Comparison of ENCODE assay signal across 24 cellular contexts in the genomic region with DNA sequence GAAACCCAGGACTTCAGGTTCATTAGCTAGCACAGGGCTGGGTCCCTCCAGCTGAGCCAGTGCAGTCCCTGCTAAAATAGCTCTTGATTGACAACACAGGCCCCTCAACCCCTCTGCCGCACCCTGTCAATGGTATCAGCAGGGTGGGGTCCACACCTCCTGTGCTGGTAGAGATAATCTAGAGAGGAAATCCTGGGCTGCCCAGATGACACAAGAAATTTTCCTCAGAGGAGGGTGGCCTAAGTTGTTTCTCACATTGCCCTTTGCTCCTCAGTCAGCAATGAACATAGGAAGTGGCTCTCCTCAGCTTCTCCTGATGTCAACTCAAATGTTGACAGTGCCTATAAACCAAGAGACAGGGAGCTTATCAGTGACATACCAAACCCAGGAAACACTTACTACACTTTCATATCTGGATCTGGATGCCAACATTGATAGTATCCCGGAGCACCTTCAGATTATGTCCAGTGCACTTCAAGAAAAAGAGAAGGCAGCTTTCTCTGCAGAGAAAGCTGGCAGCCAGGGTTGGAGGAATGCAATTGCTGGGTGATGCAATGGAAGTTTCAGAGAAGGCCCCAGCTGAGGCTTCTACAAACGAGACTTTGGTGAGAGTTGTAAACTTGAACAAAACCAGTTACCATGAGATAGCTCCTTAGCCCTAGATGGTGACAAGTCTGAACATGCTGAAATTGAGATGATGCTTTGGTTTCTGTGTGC.
DNase-seq lines count a peak whose midpoint lies in the region; ATAC-seq and TF ChIP-seq lines count a peak whose summit lies in the region.
"Had no signal": no experiment of that assay in that cellular context is flagged by ENCODE, and none has a peak within 500 bp of the region (broad histone marks: within the 10 kb centered on the region; RNA-seq: fewer than 3 reads in every experiment).

No MANE protein-coding gene starts in this region.

- H3F3A ChIP-seq in Loucy (ENCODE audit: low read depth), result no peaks in the 10 kb centered on the region

- H3K9me3 ChIP-seq in Loucy (ENCODE audit: insufficient read depth, low read depth, low read length), result 0 out of 2 replicates have a peak, but pooled peaks cover 3% of the 10 kb centered on the region
- H3K9me3 ChIP-seq: adrenal gland, colonic mucosa had no signal

- no peaks in the 10 kb centered on the region for H3K36me3 ChIP-seq in Loucy (ENCODE audit: insufficient read depth, low read length)
- H3K36me3 ChIP-seq: adrenal gland, colonic mucosa had no signal

- peaks cover 0 to 19% of the 10 kb centered on the region in 2 donors for H3K4me1 Mint-ChIP-seq in immature natural killer cell
- H3K4me1 Mint-ChIP-seq: activated CD4-positive, alpha-beta T cell treated with anti-CD3 and anti-CD28 coated beads for 36 hours; activated CD8-positive, alpha-beta memory T cell treated with anti-CD3 and anti-CD28 coated beads, Interleukin-2, amount 10 ng/mL, durations not matched to agents 7 days and 5 days; natural killer cell had no signal

- H3K27me3 Mint-ChIP-seq in immature natural killer cell (ENCODE audit: low read depth in 3 of 3), result no peaks in the 10 kb centered on the region
- H3K27me3 Mint-ChIP-seq: activated CD8-positive, alpha-beta memory T cell treated with anti-CD3 and anti-CD28 coated beads, Interleukin-2, amount 10 ng/mL, durations not matched to agents 7 days and 5 days had no signal

- ATAC-seq in GM19324 (IDR thresholded peaks at IDR 0.05; ENCODE audit: low FRiP score, unreplicated experiment) (no peak), HG02610 (IDR thresholded peaks at IDR 0.05; ENCODE audit: unreplicated experiment) (no peak)
- ATAC-seq: activated CD4-positive, alpha-beta T cell treated with anti-CD3 and anti-CD28 coated beads for 36 hours; activated CD8-positive, alpha-beta memory T cell treated with anti-CD3 and anti-CD28 coated beads, Interleukin-2, amount 10 ng/mL, durations not matched to agents 7 days and 5 days; GM12878; natural killer cell had no signal

- H3K36me3 Mint-ChIP-seq in immature natural killer cell, result no peaks in the 10 kb centered on the region
- H3K36me3 Mint-ChIP-seq: activated CD8-positive, alpha-beta memory T cell treated with anti-CD3 and anti-CD28 coated beads, Interleukin-2, amount 10 ng/mL, durations not matched to agents 7 days and 5 days; natural killer cell had no signal

- TF ChIP-seq CTCF in Loucy (conservative IDR thresholded peaks at IDR 0.05; ENCODE audit: low read length), result no peak
- TF ChIP-seq CTCF in coronary artery (IDR thresholded peaks at IDR 0.05), result no peak

- H3K79me2 ChIP-seq in Loucy (ENCODE audit: insufficient read depth, low read length), result no peaks in the 10 kb centered on the region
- H3K79me2 ChIP-seq: parathyroid adenoma had no signal

- no peaks in the 10 kb centered on the region for H3K27me3 ChIP-seq in Loucy (ENCODE audit: insufficient read depth, low read length, poor library complexity, severe bottlenecking)
- H3K27me3 ChIP-seq: colonic mucosa had no signal

- H3K9ac ChIP-seq in Loucy (ENCODE audit: low read depth, low read length, poor library complexity, severe bottlenecking), result peak overlapping the region; percentile 27
- H3K9ac ChIP-seq: KMS-11, parathyroid adenoma had no signal

- H3K27ac Mint-ChIP-seq in immature natural killer cell, result peak overlapping the region; percentile 16 to 55 (median 39)
- H3K27ac Mint-ChIP-seq: activated CD4-positive, alpha-beta T cell treated with anti-CD3 and anti-CD28 coated beads for 36 hours; activated CD8-positive, alpha-beta memory T cell treated with anti-CD3 and anti-CD28 coated beads, Interleukin-2, amount 10 ng/mL, durations not matched to agents 7 days and 5 days; activated T-helper 2 cell treated with anti-CD3 and anti-CD28 coated beads, Interferon-gamma antibody, Interleukin-2, Interleukin-4, amounts not matched to agents 10 μg/mL and 5 μg/mL and 100 μg/mL, durations not matched to agents 14 hours and 24 hours and 36 hours; natural killer cell had no signal

- H3K27ac ChIP-seq in coronary artery, result peak overlapping the region in 1 of 2 donors; percentile 71
- H3K27ac ChIP-seq: adrenal gland, colonic mucosa, KMS-11, parathyroid adenoma, SK-N-MC, skin epidermis had no signal

- no peaks in the 10 kb centered on the region for H3K9me2 ChIP-seq in Loucy (replicated peaks; ENCODE audit: low read depth, low read length)

- H2AFZ ChIP-seq in Loucy (ENCODE audit: low read length), result no peak overlapping the region
- H2AFZ ChIP-seq: parathyroid adenoma had no signal

- H3K4me3 Mint-ChIP-seq in immature natural killer cell, result no peak overlapping the region
- H3K4me3 Mint-ChIP-seq: activated CD4-positive, alpha-beta T cell treated with anti-CD3 and anti-CD28 coated beads for 36 hours; activated CD8-positive, alpha-beta memory T cell treated with anti-CD3 and anti-CD28 coated beads, Interleukin-2, amount 10 ng/mL, durations not matched to agents 7 days and 5 days; natural killer cell had no signal

- H3K4me3 ChIP-seq in Loucy (ENCODE audit: low read length, poor library complexity, severe bottlenecking), result no peak overlapping the region
- H3K4me3 ChIP-seq in coronary artery, result no peak overlapping the region
- H3K4me3 ChIP-seq: adrenal gland, colonic mucosa, GM12878, SK-N-MC, skin epidermis had no signal

- peaks cover 0 to 5% (median 0%) of the 10 kb centered on the region in 6 donors for H3K9me3 Mint-ChIP-seq in immature natural killer cell
- H3K9me3 Mint-ChIP-seq: activated T-helper 2 cell treated with anti-CD3 and anti-CD28 coated beads, Interferon-gamma antibody, Interleukin-2, Interleukin-4, amounts not matched to agents 10 μg/mL and 5 μg/mL and 100 μg/mL, durations not matched to agents 14 hours and 24 hours and 36 hours; natural killer cell had no signal

- DNase-seq in CMK (ENCODE audit: low read depth) (peak; percentile 31), coronary artery (ENCODE audit: low spot score) (peak; percentile 28), immature natural killer cell (no peak), HCEC 1CT (no peak), T-helper 9 cell (no peak)
- DNase-seq: activated CD4-positive, alpha-beta T cell treated with anti-CD3 and anti-CD28 coated beads for 36 hours; activated CD8-positive, alpha-beta memory T cell treated with anti-CD3 and anti-CD28 coated beads, Interleukin-2, amount 10 ng/mL, durations not matched to agents 7 days and 5 days; adrenal gland; colonic mucosa; natural killer cell; NCI-H1105 treated with DMSO at 0.1 percent for 48 hours; NCI-H69; stimulated activated CD4-positive, alpha-beta T cell treated with anti-CD3 and anti-CD28 coated beads, Interleukin-4, amount 100 ng/mL, for 4 hours; substantia nigra; T1000 had no signal

- H3K4me2 ChIP-seq in Loucy (ENCODE audit: low read depth, low read length, poor library complexity, severe bottlenecking), result no peak overlapping the region
- H3K4me2 ChIP-seq: KMS-11 had no signal

- no peaks in the 10 kb centered on the region for H3K4me1 ChIP-seq in Loucy (ENCODE audit: insufficient read depth, low read length, poor library complexity, severe bottlenecking)
- H3K4me1 ChIP-seq: adrenal gland, colonic mucosa, parathyroid adenoma had no signal

- H4K20me1 ChIP-seq in Loucy (ENCODE audit: insufficient read depth, low read length, poor library complexity, severe bottlenecking), result no peaks in the 10 kb centered on the region

Comparison
In these comparisons a context has a peak if more than half of its experiments do, and no peak if none do; other contexts are left out.
1. DNase-seq: peak in CMK (single experiment) and coronary artery (single experiment); none in immature natural killer cell (0 of 3), HCEC 1CT (single experiment) and T-helper 9 cell (single experiment).